In genomic region chr7:75572396-75572795, GRCh38 we compare ENCODE assay signal across 16 cellular contexts.
"Had no signal": no experiment of that assay in that cellular context is flagged by ENCODE, and none has a peak within 500 bp of the region (broad histone marks: within the 10 kb centered on the region; RNA-seq: fewer than 3 reads in every experiment).

No MANE protein-coding gene starts in this region.

- H3K27ac ChIP-seq: breast epithelium, suprapubic skin, upper lobe of right lung had no signal

- H3K27me3 Mint-ChIP-seq: activated CD4-positive, alpha-beta T cell treated with anti-CD3 and anti-CD28 coated beads, Interleukin-2, amount 10 ng/mL, durations not matched to agents 7 days and 5 days; stimulated activated naive B cell treated with anti-CD40 and anti-IgM and Interleukin-4, amounts not matched to agents 10 μg/mL and 1 μg/mL and 100 μg/mL, for 72 hours; T-helper 17 cell had no signal

- H3K9me3 ChIP-seq: breast epithelium, suprapubic skin, upper lobe of right lung had no signal

- H3K9me3 Mint-ChIP-seq: activated CD4-positive, alpha-beta T cell treated with anti-CD3 and anti-CD28 coated beads, Interleukin-2, amount 10 ng/mL, durations not matched to agents 7 days and 5 days; activated naive CD4-positive, alpha-beta T cell treated with anti-CD3 and anti-CD28 coated beads, Interleukin-2, amount 50 U/mL, for 72 hours; activated T-helper 2 cell treated with anti-CD3 and anti-CD28 coated beads, Interferon-gamma antibody, Interleukin-2, Interleukin-4, amounts not matched to agents 10 μg/mL and 5 μg/mL and 100 μg/mL, durations not matched to agents 14 hours and 24 hours and 36 hours; stimulated activated naive B cell treated with anti-CD40 and anti-IgM and Interleukin-4, amounts not matched to agents 10 μg/mL and 1 μg/mL and 100 μg/mL, for 72 hours had no signal

- DNase-seq: activated CD4-positive, alpha-beta T cell treated with anti-CD3 and anti-CD28 coated beads, Interleukin-2, amount 10 ng/mL, durations not matched to agents 7 days and 5 days; activated CD4-positive, CD25-positive, alpha-beta regulatory T cell; activated T-cell treated with anti-CD3 and anti-CD28 coated beads for 4 hours; aorta; effector CD8-positive, alpha-beta T cell; stimulated activated CD4-positive, alpha-beta T cell treated with anti-CD3 and anti-CD28 coated beads, Interleukin-2, amount 100 ng/mL, for 24 hours; stimulated activated naive B cell treated with anti-CD40 and anti-IgM and Interleukin-4, amounts not matched to agents 10 μg/mL and 1 μg/mL and 100 μg/mL, for 72 hours; T-helper 17 cell; upper lobe of right lung had no signal

- H3K27me3 ChIP-seq: breast epithelium, suprapubic skin, upper lobe of right lung had no signal

- H3K4me3 Mint-ChIP-seq: activated CD4-positive, alpha-beta T cell treated with anti-CD3 and anti-CD28 coated beads, Interleukin-2, amount 10 ng/mL, durations not matched to agents 7 days and 5 days; stimulated activated naive B cell treated with anti-CD40 and anti-IgM and Interleukin-4, amounts not matched to agents 10 μg/mL and 1 μg/mL and 100 μg/mL, for 72 hours; T-helper 17 cell had no signal

- FAIRE-seq: colon, frontal cortex, TTC549 had no signal

- H3K36me3 ChIP-seq: breast epithelium had no signal

- H3K4me1 ChIP-seq: breast epithelium, suprapubic skin, upper lobe of right lung had no signal

- H3K4me3 ChIP-seq: breast epithelium, suprapubic skin, upper lobe of right lung had no signal

- H3K36me3 Mint-ChIP-seq: activated naive CD4-positive, alpha-beta T cell treated with anti-CD3 and anti-CD28 coated beads, Interleukin-2, amount 50 U/mL, for 72 hours had no signal

- H3K27ac Mint-ChIP-seq: activated CD4-positive, alpha-beta T cell treated with anti-CD3 and anti-CD28 coated beads, Interleukin-2, amount 10 ng/mL, durations not matched to agents 7 days and 5 days; activated naive CD4-positive, alpha-beta T cell treated with anti-CD3 and anti-CD28 coated beads, Interleukin-2, amount 50 U/mL, for 72 hours; activated T-helper 2 cell treated with anti-CD3 and anti-CD28 coated beads, Interferon-gamma antibody, Interleukin-2, Interleukin-4, amounts not matched to agents 10 μg/mL and 5 μg/mL and 100 μg/mL, durations not matched to agents 14 hours and 24 hours and 36 hours; stimulated activated naive B cell treated with anti-CD40 and anti-IgM and Interleukin-4, amounts not matched to agents 10 μg/mL and 1 μg/mL and 100 μg/mL, for 72 hours; T-helper 17 cell had no signal
